ENCODE assay signal across 14 cellular contexts in the genomic region with DNA sequence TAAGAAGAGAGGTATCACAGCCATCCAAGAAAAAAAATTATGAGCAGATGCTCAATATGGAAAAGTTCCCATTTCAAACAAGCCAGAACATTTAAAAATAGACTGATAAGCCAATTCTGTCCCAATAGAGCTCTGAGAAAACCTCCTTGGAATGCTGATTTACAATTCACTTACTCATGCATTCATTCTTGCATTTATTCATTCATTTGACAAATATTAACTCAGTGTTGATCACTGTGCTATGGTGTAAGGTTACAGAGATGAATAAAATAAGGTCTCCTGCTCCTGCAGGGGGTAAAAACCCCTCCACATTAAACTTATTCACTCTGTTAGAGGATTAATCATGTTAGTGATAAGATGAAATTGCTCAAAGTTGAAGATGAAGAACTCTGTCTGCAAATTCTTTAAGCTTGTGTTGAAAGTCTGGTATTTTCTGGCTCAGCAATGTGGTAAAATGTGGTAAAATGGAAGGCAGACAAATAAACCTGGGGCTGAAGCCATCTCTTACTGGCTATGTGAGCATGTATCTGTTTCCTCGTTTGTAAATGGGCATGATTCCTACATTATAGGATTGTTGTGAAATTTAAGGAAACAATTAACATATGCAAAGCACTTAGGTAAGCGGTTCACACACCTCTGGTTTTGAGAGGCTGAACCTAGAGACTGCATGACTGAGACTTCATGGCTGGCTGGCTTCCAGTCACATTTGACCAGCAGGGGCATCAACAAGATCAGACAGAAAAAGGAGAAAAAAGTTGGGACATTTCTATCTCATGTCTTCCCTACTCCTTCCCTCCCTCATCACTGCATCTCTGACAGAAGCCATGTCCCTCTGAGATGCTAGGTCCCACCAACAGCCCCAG. TPM values are rescaled to one million over a fixed set of nuclear protein-coding genes. Genes with fewer than 3 reads are reported as not detected.
A peak's percentile ranks its signal among the peaks of the same experiment; 100 is the strongest.
DNase-seq lines count a peak whose midpoint lies in the region; ATAC-seq and TF ChIP-seq lines count a peak whose summit lies in the region.
"Had no signal": no experiment of that assay in that cellular context is flagged by ENCODE, and none has a peak within 500 bp of the region (broad histone marks: within the 10 kb centered on the region; RNA-seq: fewer than 3 reads in every experiment).

No MANE protein-coding gene starts in this region.

- no peaks in the 10 kb centered on the region for H3K79me2 ChIP-seq in OCI-LY7 (ENCODE audit: insufficient read depth, low read depth, low read length)

- intact Hi-C loops in activated T-helper 2 cell treated with anti-CD3 and anti-CD28 coated beads, Interferon-gamma antibody, Interleukin-2, Interleukin-4, amounts not matched to agents 10 μg/mL and 5 μg/mL and 100 μg/mL, durations not matched to agents 14 hours and 24 hours and 36 hours (cut with micrococcal nuclease): no loop called here
- intact Hi-C loops in OCI-LY7 (cut with micrococcal nuclease; ENCODE audit: unreplicated experiment): no loop called here

- H3K4me1 ChIP-seq in OCI-LY7 (ENCODE audit: insufficient read depth, low read length, poor library complexity, severe bottlenecking): no peaks in the 10 kb centered on the region
- H3K4me1 ChIP-seq: uterus had no signal

- H2AFZ ChIP-seq in OCI-LY7 (ENCODE audit: low read length): no peak overlapping the region

- no peaks in the 10 kb centered on the region for H4K20me1 ChIP-seq in OCI-LY7 (ENCODE audit: insufficient read depth, low read length)

- no peak overlapping the region for H3K4me2 ChIP-seq in OCI-LY7 (ENCODE audit: low read length)

- H3K27me3 Mint-ChIP-seq in stimulated activated memory B cell treated with anti-CD40 and anti-IgM and Interleukin-4, amounts not matched to agents 10 μg/mL and 1 μg/mL and 100 μg/mL, for 72 hours: no peaks in the 10 kb centered on the region
- no peaks in the 10 kb centered on the region for H3K27me3 Mint-ChIP-seq in activated T-helper 2 cell treated with anti-CD3 and anti-CD28 coated beads, Interferon-gamma antibody, Interleukin-2, Interleukin-4, amounts not matched to agents 10 μg/mL and 5 μg/mL and 100 μg/mL, durations not matched to agents 14 hours and 24 hours and 36 hours (ENCODE audit: low read depth)
- H3K27me3 Mint-ChIP-seq: stimulated activated naive B cell treated with anti-CD40 and anti-IgM and Interleukin-4, amounts not matched to agents 10 μg/mL and 1 μg/mL and 100 μg/mL, for 72 hours had no signal

- H3K4me1 Mint-ChIP-seq in stimulated activated memory B cell treated with anti-CD40 and anti-IgM and Interleukin-4, amounts not matched to agents 10 μg/mL and 1 μg/mL and 100 μg/mL, for 72 hours: no peaks in the 10 kb centered on the region
- no peaks in the 10 kb centered on the region for H3K4me1 Mint-ChIP-seq in activated T-helper 2 cell treated with anti-CD3 and anti-CD28 coated beads, Interferon-gamma antibody, Interleukin-2, Interleukin-4, amounts not matched to agents 10 μg/mL and 5 μg/mL and 100 μg/mL, durations not matched to agents 14 hours and 24 hours and 36 hours (ENCODE audit: low read depth)
- H3K4me1 Mint-ChIP-seq: stimulated activated naive B cell treated with anti-CD40 and anti-IgM and Interleukin-4, amounts not matched to agents 10 μg/mL and 1 μg/mL and 100 μg/mL, for 72 hours had no signal

- no peaks in the 10 kb centered on the region for H3K9me3 Mint-ChIP-seq in stimulated activated memory B cell treated with anti-CD40 and anti-IgM and Interleukin-4, amounts not matched to agents 10 μg/mL and 1 μg/mL and 100 μg/mL, for 72 hours
- H3K9me3 Mint-ChIP-seq in activated T-helper 2 cell treated with anti-CD3 and anti-CD28 coated beads, Interferon-gamma antibody, Interleukin-2, Interleukin-4, amounts not matched to agents 10 μg/mL and 5 μg/mL and 100 μg/mL, durations not matched to agents 14 hours and 24 hours and 36 hours: no peaks in the 10 kb centered on the region

- no peak overlapping the region for H3K27ac Mint-ChIP-seq in stimulated activated memory B cell treated with anti-CD40 and anti-IgM and Interleukin-4, amounts not matched to agents 10 μg/mL and 1 μg/mL and 100 μg/mL, for 72 hours
- H3K27ac Mint-ChIP-seq in activated T-helper 2 cell treated with anti-CD3 and anti-CD28 coated beads, Interferon-gamma antibody, Interleukin-2, Interleukin-4, amounts not matched to agents 10 μg/mL and 5 μg/mL and 100 μg/mL, durations not matched to agents 14 hours and 24 hours and 36 hours: no peak overlapping the region
- H3K27ac Mint-ChIP-seq: activated naive CD4-positive, alpha-beta T cell treated with anti-CD3 and anti-CD28 coated beads, Interleukin-2, amount 50 U/mL, for 72 hours; stimulated activated naive B cell treated with anti-CD40 and anti-IgM and Interleukin-4, amounts not matched to agents 10 μg/mL and 1 μg/mL and 100 μg/mL, for 72 hours had no signal

- no peak for TF ChIP-seq CTCF in OCI-LY7 (conservative IDR thresholded peaks at IDR 0.05; ENCODE audit: low read length)

- H3K4me3 ChIP-seq in OCI-LY7 (ENCODE audit: low read depth, low read length, poor library complexity, severe bottlenecking): no peak overlapping the region
- H3K4me3 ChIP-seq: uterus had no signal

- no peaks in the 10 kb centered on the region for H3K36me3 ChIP-seq in OCI-LY7 (ENCODE audit: insufficient read depth, low read length)
- H3K36me3 ChIP-seq: uterus had no signal

- no peaks in the 10 kb centered on the region for H3K9me2 ChIP-seq in OCI-LY7 (ENCODE audit: insufficient read depth, low read length)

- no TSS peak for BruUV-seq in OCI-LY7 (replicated peaks; lab: Mats Ljungman, UMichigan)

- DNase-seq in GM04504 (ENCODE audit: low read depth) (peak; percentile 59), NCI-H446 treated with DMSO at 0.1 percent for 48 hours (lab: John Stamatoyannopoulos, UW) (peak; percentile 49), fibroblast of gingiva (ENCODE audit: low read depth) (peak; percentile 77), OCI-LY7 (ENCODE audit: low spot score) (no peak)
- no peak for DNase-seq in activated T-helper 2 cell treated with anti-CD3 and anti-CD28 coated beads, Interferon-gamma antibody, Interleukin-2, Interleukin-4, amounts not matched to agents 10 μg/mL and 5 μg/mL and 100 μg/mL, durations not matched to agents 14 hours and 24 hours and 36 hours (ENCODE audit: low spot score)
- DNase-seq: Caco-2; mammary epithelial cell; MM.1S; stimulated activated naive B cell treated with anti-CD40 and anti-IgM and Interleukin-4, amounts not matched to agents 10 μg/mL and 1 μg/mL and 100 μg/mL, for 72 hours; uterus had no signal

- CTCF ChIA-PET in OCI-LY7 (lab: Charles Lee; ENCODE audit: unreplicated experiment): no interaction called here

- no peaks in the 10 kb centered on the region for H3K36me3 Mint-ChIP-seq in stimulated activated memory B cell treated with anti-CD40 and anti-IgM and Interleukin-4, amounts not matched to agents 10 μg/mL and 1 μg/mL and 100 μg/mL, for 72 hours
- H3K36me3 Mint-ChIP-seq in activated T-helper 2 cell treated with anti-CD3 and anti-CD28 coated beads, Interferon-gamma antibody, Interleukin-2, Interleukin-4, amounts not matched to agents 10 μg/mL and 5 μg/mL and 100 μg/mL, durations not matched to agents 14 hours and 24 hours and 36 hours (ENCODE audit: low read depth): no peaks in the 10 kb centered on the region
- H3K36me3 Mint-ChIP-seq: activated naive CD4-positive, alpha-beta T cell treated with anti-CD3 and anti-CD28 coated beads, Interleukin-2, amount 50 U/mL, for 72 hours; stimulated activated naive B cell treated with anti-CD40 and anti-IgM and Interleukin-4, amounts not matched to agents 10 μg/mL and 1 μg/mL and 100 μg/mL, for 72 hours had no signal

- H3K4me3 Mint-ChIP-seq in stimulated activated memory B cell treated with anti-CD40 and anti-IgM and Interleukin-4, amounts not matched to agents 10 μg/mL and 1 μg/mL and 100 μg/mL, for 72 hours: no peak overlapping the region
- no peak overlapping the region for H3K4me3 Mint-ChIP-seq in activated T-helper 2 cell treated with anti-CD3 and anti-CD28 coated beads, Interferon-gamma antibody, Interleukin-2, Interleukin-4, amounts not matched to agents 10 μg/mL and 5 μg/mL and 100 μg/mL, durations not matched to agents 14 hours and 24 hours and 36 hours (ENCODE audit: low read depth)
- H3K4me3 Mint-ChIP-seq: stimulated activated naive B cell treated with anti-CD40 and anti-IgM and Interleukin-4, amounts not matched to agents 10 μg/mL and 1 μg/mL and 100 μg/mL, for 72 hours had no signal

- H3K27ac ChIP-seq in OCI-LY7 (ENCODE audit: low read depth, low read length, poor library complexity, severe bottlenecking): no peak overlapping the region
- H3K27ac ChIP-seq: uterus had no signal

- POLR2A ChIA-PET in OCI-LY7 (lab: Charles Lee): no interaction called here

- H3K9me3 ChIP-seq in OCI-LY7 (ENCODE audit: low read length): no peaks in the 10 kb centered on the region
- H3K9me3 ChIP-seq: Caco-2, uterus had no signal

- ATAC-seq in stimulated activated memory B cell treated with anti-CD40 and anti-IgM and Interleukin-4, amounts not matched to agents 10 μg/mL and 1 μg/mL and 100 μg/mL, for 72 hours: peak; percentile 20
- no peak for ATAC-seq in activated CD4-positive, CD25-positive, alpha-beta regulatory T cell treated with anti-CD3 and anti-CD28 coated beads, Interleukin-2, amount 50 U/mL, for 24 hours
- ATAC-seq: activated naive CD4-positive, alpha-beta T cell treated with anti-CD3 and anti-CD28 coated beads, Interleukin-2, amount 50 U/mL, for 72 hours; esophagus mucosa; stimulated activated naive B cell treated with anti-CD40 and anti-IgM and Interleukin-4, amounts not matched to agents 10 μg/mL and 1 μg/mL and 100 μg/mL, for 72 hours had no signal

RNA-seq across cellular contexts. Expression of a gene that starts 45.0 kb away (rescaled TPM):
- not detected in 2 replicates for total RNA-seq in activated T-helper 2 cell treated with anti-CD3 and anti-CD28 coated beads, Interferon-gamma antibody, Interleukin-2, Interleukin-4, amounts not matched to agents 10 μg/mL and 5 μg/mL and 100 μg/mL, durations not matched to agents 14 hours and 24 hours and 36 hours
- total RNA-seq in OCI-LY7 (2014; rRNA removed; shearing (Covaris generic)): not detected in 2 replicates
- total RNA-seq in OCI-LY7 (2022): not detected in 2 replicates
- total RNA-seq: mammary epithelial cell had no signal

Comparison
In these comparisons a context has a peak if more than half of its experiments do, and no peak if none do; other contexts are left out.
1. DNase-seq: peak in GM04504 (single experiment), NCI-H446 treated with DMSO at 0.1 percent for 48 hours (single experiment) and fibroblast of gingiva (single experiment); none in activated T-helper 2 cell treated with anti-CD3 and anti-CD28 coated beads, Interferon-gamma antibody, Interleukin-2, Interleukin-4, amounts not matched to agents 10 μg/mL and 5 μg/mL and 100 μg/mL, durations not matched to agents 14 hours and 24 hours and 36 hours (single experiment) and OCI-LY7 (single experiment).